Comparison of ENCODE assay signal across 7 cellular contexts in genomic region chr19:57947088-57947418, GRCh38. TPM values are rescaled to one million over a fixed set of nuclear protein-coding genes. Genes with fewer than 3 reads are reported as not detected.
A peak's percentile ranks its signal among the peaks of the same experiment; 100 is the strongest.
DNase-seq lines count a peak whose midpoint lies in the region; TF ChIP-seq lines count a peak whose summit lies in the region.

No MANE protein-coding gene starts in this region.

- H2AFZ ChIP-seq in H9 (ENCODE audit: low read length) (no peak overlapping the region), hepatocyte (peak overlapping the region; percentile 51)

- H3K18ac ChIP-seq in H9 (ENCODE audit: insufficient read length, low read depth, low read length) = peak overlapping the region; percentile 34

- peak overlapping the region; percentile 47 for H3K4me3 ChIP-seq in hepatocyte

- no peak overlapping the region for H2BK12ac ChIP-seq in H9 (ENCODE audit: insufficient read length, low read depth, low read length)

- H4K5ac ChIP-seq in H9 (ENCODE audit: insufficient read length, low read depth, low read length) = no peak overlapping the region

- H3K27me3 ChIP-seq in H9 (ENCODE audit: insufficient read depth, low read length) = no peaks in the 10 kb centered on the region
- no peaks in the 10 kb centered on the region for H3K27me3 ChIP-seq in hepatocyte

- H4K20me1 ChIP-seq in H9 (ENCODE audit: control insufficient read depth, insufficient read depth, insufficient read length) (no peaks in the 10 kb centered on the region), hepatocyte (ENCODE audit: insufficient read depth, poor library complexity, severe bottlenecking) (no peaks in the 10 kb centered on the region)

- H3K4ac ChIP-seq in H9 (ENCODE audit: low read depth, low read length) = no peak overlapping the region

- CTCF ChIA-PET in activated CD4-positive, alpha-beta memory T cell treated with anti-CD3 and anti-CD28 coated beads, Interleukin-2, amount 10 ng/mL, durations not matched to agents 7 days and 5 days (lab: Charles Lee) = no interaction called here

- H3T11ph ChIP-seq in H9 (ENCODE audit: low read length) = no peak overlapping the region

- peaks cover 26 to 65% of the 10 kb centered on the region in 2 experiments for H3K9me3 Mint-ChIP-seq in H9
- peaks cover 56% of the 10 kb centered on the region for H3K9me3 Mint-ChIP-seq in activated CD4-positive, alpha-beta memory T cell treated with anti-CD3 and anti-CD28 coated beads, Interleukin-2, amount 10 ng/mL, durations not matched to agents 7 days and 5 days

- H4K91ac ChIP-seq in H9 (ENCODE audit: insufficient read length, low read depth, low read length) = no peak overlapping the region

- no peak overlapping the region for H2BK120ac ChIP-seq in H9 (ENCODE audit: low read depth, low read length, poor library complexity, severe bottlenecking)

- H3K4me2 ChIP-seq in H9 (ENCODE audit: insufficient read depth, insufficient read length, low read length) (peak overlapping the region; percentile 92), hepatocyte (peak overlapping the region; percentile 94)

- peak overlapping the region; percentile 93 for H3K14ac ChIP-seq in H9 (ENCODE audit: insufficient read depth, low read length)

- H3K4me1 Mint-ChIP-seq in H9 = peaks cover 12 to 15% of the 10 kb centered on the region in 2 experiments
- H3K4me1 Mint-ChIP-seq in activated CD4-positive, alpha-beta memory T cell treated with anti-CD3 and anti-CD28 coated beads, Interleukin-2, amount 10 ng/mL, durations not matched to agents 7 days and 5 days = peaks cover 20% of the 10 kb centered on the region

- H3K27ac Mint-ChIP-seq in H9 = no peak overlapping the region; a peak in 2 of 7 replicates
- peak overlapping the region; percentile 85 for H3K27ac Mint-ChIP-seq in activated CD4-positive, alpha-beta memory T cell treated with anti-CD3 and anti-CD28 coated beads, Interleukin-2, amount 10 ng/mL, durations not matched to agents 7 days and 5 days

- no peak overlapping the region for H2BK15ac ChIP-seq in H9 (ENCODE audit: low read depth, low read length)

- H3K79me1 ChIP-seq in H9 (ENCODE audit: insufficient read depth, low read depth, low read length, poor library complexity, severe bottlenecking) = peaks cover 10% of the 10 kb centered on the region

- no peak overlapping the region for H2AK5ac ChIP-seq in H9 (ENCODE audit: insufficient read length, low read length)

- H3K79me2 ChIP-seq in H9 (ENCODE audit: insufficient read depth, low read length) (peaks cover 32% of the 10 kb centered on the region), hepatocyte (peaks cover 37% of the 10 kb centered on the region)

- H3K4me3 Mint-ChIP-seq in H9 = peak overlapping the region; percentile 93
- H3K4me3 Mint-ChIP-seq in activated CD4-positive, alpha-beta memory T cell treated with anti-CD3 and anti-CD28 coated beads, Interleukin-2, amount 10 ng/mL, durations not matched to agents 7 days and 5 days = peak overlapping the region; percentile 93

- H3K9ac ChIP-seq in H9 (ENCODE audit: extremely low read depth, insufficient read length, low read length) = peak overlapping the region; percentile 70

- H2BK5ac ChIP-seq in H9 (ENCODE audit: insufficient read length, low read length) = no peak overlapping the region

- H3K4me1 ChIP-seq in H9 (ENCODE audit: insufficient read depth, low read length) (no peaks in the 10 kb centered on the region), hepatocyte (ENCODE audit: insufficient read depth) (peaks cover 7% of the 10 kb centered on the region)

- TF ChIP-seq CTCF in H9 (conservative IDR thresholded peaks at IDR 0.05) (no peak), hepatocyte (IDR thresholded peaks at IDR 0.05; ENCODE audit: poor library complexity) (no peak)

- peaks cover 4% of the 10 kb centered on the region; the same call in 1 of the 2 replicates for H3K27me3 Mint-ChIP-seq in H9 (ENCODE audit: low read depth)
- H3K27me3 Mint-ChIP-seq in activated CD4-positive, alpha-beta memory T cell treated with anti-CD3 and anti-CD28 coated beads, Interleukin-2, amount 10 ng/mL, durations not matched to agents 7 days and 5 days = no peaks in the 10 kb centered on the region

- H3K27ac ChIP-seq in H9 (ENCODE audit: insufficient read length, low read depth, low read length) = no peak overlapping the region
- peak overlapping the region; percentile 71 for H3K27ac ChIP-seq in hepatocyte

- no peak overlapping the region for H4K8ac ChIP-seq in H9 (replicated peaks; ENCODE audit: insufficient read length, low read depth, low read length)

- DNase-seq in H9 = no peak
- no peak for DNase-seq in activated CD4-positive, alpha-beta memory T cell treated with anti-CD3 and anti-CD28 coated beads, Interleukin-2, amount 10 ng/mL, durations not matched to agents 7 days and 5 days
- DNase-seq in hepatocyte (ENCODE audit: low spot score) = no peak
- peak; percentile 5 for DNase-seq in stimulated activated CD8-positive, alpha-beta memory T cell treated with anti-CD3 and anti-CD28 coated beads, Interleukin-15, amount 100 ng/mL, for 24 hours (ENCODE audit: low read depth)
- DNase-seq in stimulated activated naive CD4-positive, alpha-beta T cell treated with Interleukin-2 at 50 U/mL for 16 hours (lab: John Stamatoyannopoulos, UW) = no peak
- DNase-seq in UCSD-AML1 (lab: John Stamatoyannopoulos, UW; ENCODE audit: unreplicated experiment) = no peak
- no peak for DNase-seq in SK-N-DZ (ENCODE audit: low spot score)

- no peak overlapping the region for H2BK20ac ChIP-seq in H9 (ENCODE audit: low read depth, low read length, poor library complexity, severe bottlenecking)

- POLR2A ChIA-PET in activated CD4-positive, alpha-beta memory T cell treated with anti-CD3 and anti-CD28 coated beads, Interleukin-2, amount 10 ng/mL, durations not matched to agents 7 days and 5 days (lab: Charles Lee) = interaction anchor here (1.0 kb wide), 1 partner anchor 56 kb away, joined by 4 read pairs; the partner anchor contains the start of gene ZNF606

- no peak overlapping the region for H3K23ac ChIP-seq in H9 (ENCODE audit: insufficient read length, low read depth, low read length)

- peaks cover 26 to 46% (median 34%) of the 10 kb centered on the region in 3 experiments for H3K36me3 Mint-ChIP-seq in H9 (ENCODE audit: insufficient read depth in 1 of 3, low read depth in 3 of 3)
- H3K36me3 Mint-ChIP-seq in activated CD4-positive, alpha-beta memory T cell treated with anti-CD3 and anti-CD28 coated beads, Interleukin-2, amount 10 ng/mL, durations not matched to agents 7 days and 5 days (ENCODE audit: low read depth) = peaks cover 51% of the 10 kb centered on the region

- H3K9me2 ChIP-seq in hepatocyte (replicated peaks; ENCODE audit: insufficient read depth) = no peaks in the 10 kb centered on the region

- H3K9me3 ChIP-seq in H9 (ENCODE audit: control insufficient read depth, low read depth, low read length) (peaks cover 4% of the 10 kb centered on the region), hepatocyte (ENCODE audit: low read depth) (peaks cover under 1% of the 10 kb centered on the region)

- H3K36me3 ChIP-seq in hepatocyte (replicated peaks; ENCODE audit: insufficient read depth, low read depth) = peaks cover 1% of the 10 kb centered on the region

- no CpG with 5 or more reads among the region's 18 CpGs for WGBS in H9 (ENCODE audit: extremely low coverage, insufficient read length, low lambda C conversion rate)
- under 1% methylated on average over 18 of the region's 18 CpGs for WGBS in hepatocyte (ENCODE audit: low lambda C conversion rate, missing lambda C conversion rate)

- no peak overlapping the region for H3K56ac ChIP-seq in H9 (ENCODE audit: insufficient read length, low read depth, low read length)

- peaks cover 8% of the 10 kb centered on the region for H3K23me2 ChIP-seq in H9 (ENCODE audit: insufficient read length, low read depth, low read length, poor library complexity, severe bottlenecking)

RNA-seq across cellular contexts. Expression of gene ZNF256, which starts 0.5 kb away (rescaled TPM):
- 11.9 and 12.3 TPM in 2 replicates for total RNA-seq in H9 (2021)
- total RNA-seq in activated CD4-positive, alpha-beta memory T cell treated with anti-CD3 and anti-CD28 coated beads, Interleukin-2, amount 10 ng/mL, durations not matched to agents 7 days and 5 days = 1 to 10 TPM; 5.8 to 6.1 TPM
- 5.4 and 8.8 TPM in 2 replicates for total RNA-seq in hepatocyte
- 3.7 and 4.6 TPM in 2 replicates for polyA plus RNA-seq in hepatocyte
- 4.9 and 5.7 TPM in 2 replicates for polyA plus RNA-seq in SK-N-DZ (2014; cell fraction: cytosol; rRNA removed)
- 4.5 and 8.7 TPM in 2 replicates for polyA plus RNA-seq in SK-N-DZ (2014; cell fraction: nucleus; rRNA removed)

RNA-seq across cellular contexts. Expression of gene ZNF418, which starts 11.9 kb away (rescaled TPM):
- total RNA-seq in H9 (2021) (25.1 and 26.2 TPM in 2 replicates), hepatocyte (6.1 and 8.2 TPM in 2 replicates)
- total RNA-seq in activated CD4-positive, alpha-beta memory T cell treated with anti-CD3 and anti-CD28 coated beads, Interleukin-2, amount 10 ng/mL, durations not matched to agents 7 days and 5 days = 1 to 10 TPM; 3.0 to 3.7 TPM
- polyA plus RNA-seq in hepatocyte = 2.8 and 3.2 TPM in 2 replicates
- polyA plus RNA-seq in SK-N-DZ (2014; cell fraction: cytosol; rRNA removed) = 0.10 TPM in 1 of 2 replicates, not detected in the other
- polyA plus RNA-seq in SK-N-DZ (2014; cell fraction: nucleus; rRNA removed) = 0.60 TPM in 1 of 2 replicates, not detected in the other

RNA-seq across cellular contexts. Expression of gene C19orf18, which starts 27.3 kb away (rescaled TPM):
- total RNA-seq in H9 (2021) (0.26 and 0.33 TPM in 2 replicates), hepatocyte (0.60 TPM in 1 of 2 replicates, not detected in the other)
- under 1 TPM in 1 of 2 experiments, not detected in 1; 0.40 TPM for total RNA-seq in activated CD4-positive, alpha-beta memory T cell treated with anti-CD3 and anti-CD28 coated beads, Interleukin-2, amount 10 ng/mL, durations not matched to agents 7 days and 5 days
- polyA plus RNA-seq in hepatocyte = 1.9 and 2.0 TPM in 2 replicates
- polyA plus RNA-seq in SK-N-DZ (2014; cell fraction: cytosol; rRNA removed) = not detected in 2 replicates
- polyA plus RNA-seq in SK-N-DZ (2014; cell fraction: nucleus; rRNA removed) = not detected in 2 replicates

RNA-seq across cellular contexts. Expression of gene ZNF417, which starts 30.7 kb away (rescaled TPM):
- total RNA-seq in H9 (2021) = 22.1 and 22.2 TPM in 2 replicates
- total RNA-seq in activated CD4-positive, alpha-beta memory T cell treated with anti-CD3 and anti-CD28 coated beads, Interleukin-2, amount 10 ng/mL, durations not matched to agents 7 days and 5 days = 10 to 100 TPM; 16.7 to 20.1 TPM
- 11.4 and 14.3 TPM in 2 replicates for total RNA-seq in hepatocyte
- 3.9 and 6.2 TPM in 2 replicates for polyA plus RNA-seq in hepatocyte
- polyA plus RNA-seq in SK-N-DZ (2014; cell fraction: cytosol; rRNA removed) = 9.8 and 14.2 TPM in 2 replicates
- 17.6 and 17.8 TPM in 2 replicates for polyA plus RNA-seq in SK-N-DZ (2014; cell fraction: nucleus; rRNA removed)

RNA-seq across cellular contexts. Expression of gene ZNF606, which starts 55.6 kb away (rescaled TPM):
- total RNA-seq in H9 (2021) (13.4 and 14.1 TPM in 2 replicates), hepatocyte (18.0 and 19.7 TPM in 2 replicates)
- total RNA-seq in activated CD4-positive, alpha-beta memory T cell treated with anti-CD3 and anti-CD28 coated beads, Interleukin-2, amount 10 ng/mL, durations not matched to agents 7 days and 5 days = 1 to 10 TPM; 9.6 to 9.7 TPM
- polyA plus RNA-seq in hepatocyte = 17.6 and 26.0 TPM in 2 replicates
- polyA plus RNA-seq in SK-N-DZ (2014; cell fraction: cytosol; rRNA removed) = 8.3 and 10.2 TPM in 2 replicates
- polyA plus RNA-seq in SK-N-DZ (2014; cell fraction: nucleus; rRNA removed) = 29.1 and 40.2 TPM in 2 replicates
